16 cellular contexts compared by ENCODE assay signal in the genomic region with DNA sequence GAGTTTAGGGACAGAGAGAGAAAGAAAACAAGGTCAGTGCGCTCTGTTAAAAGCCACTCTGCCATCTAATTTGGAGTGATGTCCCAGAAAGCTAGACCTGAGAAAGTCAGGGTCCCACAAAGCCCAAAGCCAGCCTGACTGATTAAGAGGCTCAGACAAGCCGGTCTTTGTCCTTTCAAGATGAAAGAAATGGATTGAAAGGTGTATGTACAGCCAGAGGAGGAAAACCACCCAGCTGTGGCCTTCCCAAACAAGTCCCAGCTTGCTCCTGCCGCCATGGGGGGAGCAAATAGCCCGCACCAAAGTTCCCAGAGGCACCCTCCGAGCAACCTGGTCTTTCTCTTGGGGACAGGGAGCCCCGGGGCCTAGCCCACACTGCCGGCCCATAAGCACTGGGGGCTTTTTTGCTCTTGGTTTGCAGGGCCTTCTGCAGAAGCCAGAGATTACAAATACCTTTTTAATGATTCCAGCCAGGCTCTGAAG. TPM values are rescaled to one million over a fixed set of nuclear protein-coding genes. Genes with fewer than 3 reads are reported as not detected.
DNase-seq lines count a peak whose midpoint lies in the region; TF ChIP-seq lines count a peak whose summit lies in the region.
"Had no signal": no experiment of that assay in that cellular context is flagged by ENCODE, and none has a peak within 500 bp of the region (broad histone marks: within the 10 kb centered on the region; RNA-seq: fewer than 3 reads in every experiment).

No MANE protein-coding gene starts in this region.

- H3K27me3 Mint-ChIP-seq in progenitor cell of endocrine pancreas: peaks cover 16% of the 10 kb centered on the region

- DNase-seq in NCI-H345 (lab: John Stamatoyannopoulos, UW): peak; percentile 36
- DNase-seq in NCI-H345 treated with DMSO at 0.1 percent for 48 hours (lab: John Stamatoyannopoulos, UW; ENCODE audit: unreplicated experiment): no peak
- DNase-seq in hepatocyte (ENCODE audit: low spot score): no peak
- DNase-seq in progenitor cell of endocrine pancreas (ENCODE audit: low spot score, unreplicated experiment): no peak
- no peak for DNase-seq in NCI-H1048 (lab: John Stamatoyannopoulos, UW)
- no peak for DNase-seq in HuH-7.5 (ENCODE audit: low spot score)
- no peak for DNase-seq in stimulated activated CD4-positive, alpha-beta T cell treated with anti-CD3 and anti-CD28 coated beads, Interleukin-4, amount 100 ng/mL, for 24 hours
- DNase-seq: activated CD4-positive, alpha-beta T cell treated with anti-CD3 and anti-CD28 coated beads for 36 hours; KG1; NCI-H510A; T-helper 17 cell had no signal

- H3K9ac ChIP-seq in OCI-LY1 (ENCODE audit: low read length): peak overlapping the region; percentile 92

- peak overlapping the region; percentile 87 for H3K27ac ChIP-seq in OCI-LY1 (ENCODE audit: low read depth, low read length, poor library complexity, severe bottlenecking)
- H3K27ac ChIP-seq in hepatocyte: peak overlapping the region; percentile 68
- H3K27ac ChIP-seq: prostate gland, RWPE1 had no signal

- no peak overlapping the region for H2AFZ ChIP-seq in OCI-LY1 (ENCODE audit: low read length)
- no peak overlapping the region for H2AFZ ChIP-seq in hepatocyte

- H3K4me3 Mint-ChIP-seq in progenitor cell of endocrine pancreas (ENCODE audit: low read depth): peak overlapping the region; percentile 90
- H3K4me3 Mint-ChIP-seq: activated CD4-positive, alpha-beta T cell treated with anti-CD3 and anti-CD28 coated beads for 36 hours; central memory CD8-positive, alpha-beta T cell; T-helper 17 cell had no signal

- H4K20me1 ChIP-seq in OCI-LY1 (ENCODE audit: insufficient read depth, low read length) (no peaks in the 10 kb centered on the region), hepatocyte (ENCODE audit: insufficient read depth, poor library complexity, severe bottlenecking) (no peaks in the 10 kb centered on the region)

- peaks cover 75% of the 10 kb centered on the region for H3K36me3 ChIP-seq in OCI-LY1 (ENCODE audit: insufficient read depth, low read length)
- H3K36me3 ChIP-seq in hepatocyte (replicated peaks; ENCODE audit: insufficient read depth, low read depth): no peaks in the 10 kb centered on the region
- H3K36me3 ChIP-seq: prostate gland had no signal

- H3K27me3 ChIP-seq in OCI-LY1 (ENCODE audit: insufficient read depth, low read length): no peaks in the 10 kb centered on the region
- peaks cover 15% of the 10 kb centered on the region for H3K27me3 ChIP-seq in hepatocyte

- 39% methylated on average over 7 of the region's 7 CpGs for WGBS in hepatocyte (ENCODE audit: low lambda C conversion rate, missing lambda C conversion rate)

- H3K9me3 Mint-ChIP-seq in progenitor cell of endocrine pancreas (ENCODE audit: low read depth): no peaks in the 10 kb centered on the region
- H3K9me3 Mint-ChIP-seq: activated naive CD4-positive, alpha-beta T cell treated with anti-CD3 and anti-CD28 coated beads, Interleukin-2, amount 50 U/mL, for 72 hours; central memory CD8-positive, alpha-beta T cell had no signal

- TF ChIP-seq CTCF in OCI-LY1 (IDR thresholded peaks at IDR 0.05; ENCODE audit: low read length): no peak
- no peak for TF ChIP-seq CTCF in hepatocyte (IDR thresholded peaks at IDR 0.05; ENCODE audit: poor library complexity)
- no peak for TF ChIP-seq CTCF in progenitor cell of endocrine pancreas (IDR thresholded peaks at IDR 0.05; ENCODE audit: unreplicated experiment)

- no peaks in the 10 kb centered on the region for H3K9me2 ChIP-seq in OCI-LY1 (ENCODE audit: low read depth, low read length)
- H3K9me2 ChIP-seq in hepatocyte (replicated peaks; ENCODE audit: insufficient read depth): no peaks in the 10 kb centered on the region

- H3K9me3 ChIP-seq in OCI-LY1 (ENCODE audit: low read length): no peaks in the 10 kb centered on the region
- H3K9me3 ChIP-seq in hepatocyte (ENCODE audit: low read depth): no peaks in the 10 kb centered on the region
- H3K9me3 ChIP-seq: prostate gland had no signal

- H3K4me1 ChIP-seq in OCI-LY1 (ENCODE audit: insufficient read depth, low read length, severe bottlenecking) (peaks cover 58% of the 10 kb centered on the region), hepatocyte (ENCODE audit: insufficient read depth) (peaks cover 59% of the 10 kb centered on the region)

- H3K4me2 ChIP-seq in OCI-LY1 (ENCODE audit: low read length) (peak overlapping the region; percentile 97), hepatocyte (peak overlapping the region; percentile 88)

- peaks cover 93% of the 10 kb centered on the region for H3K79me2 ChIP-seq in OCI-LY1 (ENCODE audit: insufficient read depth, low read length)
- peaks cover 36% of the 10 kb centered on the region for H3K79me2 ChIP-seq in hepatocyte

- H3F3A ChIP-seq in OCI-LY1 (ENCODE audit: insufficient read depth, low read length): no peaks in the 10 kb centered on the region

- peaks cover 64% of the 10 kb centered on the region for H3K4me1 Mint-ChIP-seq in progenitor cell of endocrine pancreas (ENCODE audit: low read depth)

- H3K4me3 ChIP-seq in OCI-LY1 (ENCODE audit: low read depth, low read length, poor library complexity, severe bottlenecking) (peak overlapping the region; percentile 87), hepatocyte (no peak overlapping the region)
- H3K4me3 ChIP-seq: prostate gland had no signal

- peak overlapping the region; percentile 95 for H3K27ac Mint-ChIP-seq in progenitor cell of endocrine pancreas
- H3K27ac Mint-ChIP-seq: activated CD4-positive, alpha-beta T cell treated with anti-CD3 and anti-CD28 coated beads for 36 hours; activated naive CD4-positive, alpha-beta T cell treated with anti-CD3 and anti-CD28 coated beads, Interleukin-2, amount 50 U/mL, for 72 hours; T-helper 17 cell had no signal

- no peaks in the 10 kb centered on the region for H3K36me3 Mint-ChIP-seq in progenitor cell of endocrine pancreas (ENCODE audit: insufficient read depth)
- H3K36me3 Mint-ChIP-seq: activated naive CD4-positive, alpha-beta T cell treated with anti-CD3 and anti-CD28 coated beads, Interleukin-2, amount 50 U/mL, for 72 hours had no signal

RNA-seq across cellular contexts. Expression of a gene that starts 3.3 kb away (rescaled TPM):
- total RNA-seq in hepatocyte: 12.8 and 14.8 TPM in 2 replicates
- 9.1 and 11.4 TPM in 2 replicates for polyA plus RNA-seq in hepatocyte
- 28.4 and 35.4 TPM in 2 replicates for total RNA-seq in progenitor cell of endocrine pancreas
- total RNA-seq: activated naive CD4-positive, alpha-beta T cell treated with anti-CD3 and anti-CD28 coated beads, Interleukin-2, amount 50 U/mL, for 72 hours; T-helper 17 cell had no signal
